ENCODE assay signal across 1 cellular context in the genomic region with DNA sequence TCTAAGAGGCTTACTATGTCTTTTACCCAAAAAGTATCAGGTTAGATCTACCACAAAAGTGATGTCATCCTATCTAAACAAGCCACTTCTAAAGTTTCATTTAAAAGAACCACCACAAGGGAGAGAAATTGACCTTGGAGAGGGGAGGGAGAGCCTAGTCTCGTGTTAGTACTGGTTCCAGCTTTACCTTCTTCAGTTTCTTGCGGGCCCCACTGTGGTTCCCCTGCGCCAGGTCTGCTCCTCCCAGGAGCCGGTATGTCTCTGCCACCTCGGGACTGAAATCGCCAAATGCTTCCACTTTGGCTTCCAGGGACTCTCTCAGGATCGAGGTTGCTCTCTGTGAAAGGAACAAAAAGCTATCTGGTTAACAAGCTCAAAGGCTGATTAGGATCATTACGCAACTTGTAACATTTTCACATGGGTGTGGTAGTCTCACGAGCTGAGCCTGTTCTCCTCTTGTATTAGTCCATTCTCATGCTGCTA.
A peak's percentile ranks its signal among the peaks of the same experiment; 100 is the strongest.
TF ChIP-seq lines count a peak whose summit lies in the region.

No MANE protein-coding gene starts in this region.

TF ChIP-seq in HEK293, 187 proteins besides CTCF, POLR2A, EP300 and RAD21 (continued from another document and continues in another):
- TF ChIP-seq, protein P1, sequence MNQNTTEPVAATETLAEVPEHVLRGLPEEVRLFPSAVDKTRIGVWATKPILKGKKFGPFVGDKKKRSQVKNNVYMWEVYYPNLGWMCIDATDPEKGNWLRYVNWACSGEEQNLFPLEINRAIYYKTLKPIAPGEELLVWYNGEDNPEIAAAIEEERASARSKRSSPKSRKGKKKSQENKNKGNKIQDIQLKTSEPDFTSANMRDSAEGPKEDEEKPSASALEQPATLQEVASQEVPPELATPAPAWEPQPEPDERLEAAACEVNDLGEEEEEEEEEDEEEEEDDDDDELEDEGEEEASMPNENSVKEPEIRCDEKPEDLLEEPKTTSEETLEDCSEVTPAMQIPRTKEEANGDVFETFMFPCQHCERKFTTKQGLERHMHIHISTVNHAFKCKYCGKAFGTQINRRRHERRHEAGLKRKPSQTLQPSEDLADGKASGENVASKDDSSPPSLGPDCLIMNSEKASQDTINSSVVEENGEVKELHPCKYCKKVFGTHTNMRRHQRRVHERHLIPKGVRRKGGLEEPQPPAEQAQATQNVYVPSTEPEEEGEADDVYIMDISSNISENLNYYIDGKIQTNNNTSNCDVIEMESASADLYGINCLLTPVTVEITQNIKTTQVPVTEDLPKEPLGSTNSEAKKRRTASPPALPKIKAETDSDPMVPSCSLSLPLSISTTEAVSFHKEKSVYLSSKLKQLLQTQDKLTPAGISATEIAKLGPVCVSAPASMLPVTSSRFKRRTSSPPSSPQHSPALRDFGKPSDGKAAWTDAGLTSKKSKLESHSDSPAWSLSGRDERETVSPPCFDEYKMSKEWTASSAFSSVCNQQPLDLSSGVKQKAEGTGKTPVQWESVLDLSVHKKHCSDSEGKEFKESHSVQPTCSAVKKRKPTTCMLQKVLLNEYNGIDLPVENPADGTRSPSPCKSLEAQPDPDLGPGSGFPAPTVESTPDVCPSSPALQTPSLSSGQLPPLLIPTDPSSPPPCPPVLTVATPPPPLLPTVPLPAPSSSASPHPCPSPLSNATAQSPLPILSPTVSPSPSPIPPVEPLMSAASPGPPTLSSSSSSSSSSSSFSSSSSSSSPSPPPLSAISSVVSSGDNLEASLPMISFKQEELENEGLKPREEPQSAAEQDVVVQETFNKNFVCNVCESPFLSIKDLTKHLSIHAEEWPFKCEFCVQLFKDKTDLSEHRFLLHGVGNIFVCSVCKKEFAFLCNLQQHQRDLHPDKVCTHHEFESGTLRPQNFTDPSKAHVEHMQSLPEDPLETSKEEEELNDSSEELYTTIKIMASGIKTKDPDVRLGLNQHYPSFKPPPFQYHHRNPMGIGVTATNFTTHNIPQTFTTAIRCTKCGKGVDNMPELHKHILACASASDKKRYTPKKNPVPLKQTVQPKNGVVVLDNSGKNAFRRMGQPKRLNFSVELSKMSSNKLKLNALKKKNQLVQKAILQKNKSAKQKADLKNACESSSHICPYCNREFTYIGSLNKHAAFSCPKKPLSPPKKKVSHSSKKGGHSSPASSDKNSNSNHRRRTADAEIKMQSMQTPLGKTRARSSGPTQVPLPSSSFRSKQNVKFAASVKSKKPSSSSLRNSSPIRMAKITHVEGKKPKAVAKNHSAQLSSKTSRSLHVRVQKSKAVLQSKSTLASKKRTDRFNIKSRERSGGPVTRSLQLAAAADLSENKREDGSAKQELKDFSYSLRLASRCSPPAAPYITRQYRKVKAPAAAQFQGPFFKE (tag by site-specific recombination; IDR thresholded peaks at IDR 0.05; ENCODE audit: borderline replicate concordance): no peak
- TF ChIP-seq ZNF324 (tag by site-specific recombination; IDR thresholded peaks at IDR 0.05) (no peak), ZNF473 (tag by site-specific recombination; IDR thresholded peaks at IDR 0.05) (no peak), ZNF266 (tag by site-specific recombination; IDR thresholded peaks at IDR 0.05; ENCODE audit: low read depth) (no peak), ZNF629 (tag by site-specific recombination; IDR thresholded peaks at IDR 0.05) (peak; percentile 34; the same call in 1 of the 2 replicates), ZSCAN16 (tag by site-specific recombination; IDR thresholded peaks at IDR 0.05) (no peak), ZFP41 (tag by site-specific recombination; IDR thresholded peaks at IDR 0.05; ENCODE audit: borderline replicate concordance) (no peak), KLF7 (tag by site-specific recombination; IDR thresholded peaks at IDR 0.05; ENCODE audit: borderline replicate concordance) (no peak), ZNF747 (tag by site-specific recombination; IDR thresholded peaks at IDR 0.05) (no peak), ZNF146 (tag by site-specific recombination; IDR thresholded peaks at IDR 0.05) (no peak), KLF1 (tag by site-specific recombination; IDR thresholded peaks at IDR 0.05) (peak; percentile 57), ZNF514 (tag by site-specific recombination; IDR thresholded peaks at IDR 0.05) (no peak), ZNF114 (tag by site-specific recombination; IDR thresholded peaks at IDR 0.05) (no peak), GFI1B (tag by site-specific recombination; IDR thresholded peaks at IDR 0.05) (no peak), ZNF24 (tag by site-specific recombination; IDR thresholded peaks at IDR 0.05) (no peak), ZNF155 (tag by site-specific recombination; IDR thresholded peaks at IDR 0.05) (no peak), ZNF830 (tag by site-specific recombination; IDR thresholded peaks at IDR 0.05; ENCODE audit: low read depth) (no peak), HOXA7 (CRISPR knock-in tag; IDR thresholded peaks at IDR 0.05; ENCODE audit: borderline replicate concordance) (no peak)
- TF ChIP-seq, protein P2, sequence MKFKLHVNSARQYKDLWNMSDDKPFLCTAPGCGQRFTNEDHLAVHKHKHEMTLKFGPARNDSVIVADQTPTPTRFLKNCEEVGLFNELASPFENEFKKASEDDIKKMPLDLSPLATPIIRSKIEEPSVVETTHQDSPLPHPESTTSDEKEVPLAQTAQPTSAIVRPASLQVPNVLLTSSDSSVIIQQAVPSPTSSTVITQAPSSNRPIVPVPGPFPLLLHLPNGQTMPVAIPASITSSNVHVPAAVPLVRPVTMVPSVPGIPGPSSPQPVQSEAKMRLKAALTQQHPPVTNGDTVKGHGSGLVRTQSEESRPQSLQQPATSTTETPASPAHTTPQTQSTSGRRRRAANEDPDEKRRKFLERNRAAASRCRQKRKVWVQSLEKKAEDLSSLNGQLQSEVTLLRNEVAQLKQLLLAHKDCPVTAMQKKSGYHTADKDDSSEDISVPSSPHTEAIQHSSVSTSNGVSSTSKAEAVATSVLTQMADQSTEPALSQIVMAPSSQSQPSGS (tag by site-specific recombination; IDR thresholded peaks at IDR 0.05; ENCODE audit: low read depth): peak; percentile 83
- TF ChIP-seq, protein P3, sequence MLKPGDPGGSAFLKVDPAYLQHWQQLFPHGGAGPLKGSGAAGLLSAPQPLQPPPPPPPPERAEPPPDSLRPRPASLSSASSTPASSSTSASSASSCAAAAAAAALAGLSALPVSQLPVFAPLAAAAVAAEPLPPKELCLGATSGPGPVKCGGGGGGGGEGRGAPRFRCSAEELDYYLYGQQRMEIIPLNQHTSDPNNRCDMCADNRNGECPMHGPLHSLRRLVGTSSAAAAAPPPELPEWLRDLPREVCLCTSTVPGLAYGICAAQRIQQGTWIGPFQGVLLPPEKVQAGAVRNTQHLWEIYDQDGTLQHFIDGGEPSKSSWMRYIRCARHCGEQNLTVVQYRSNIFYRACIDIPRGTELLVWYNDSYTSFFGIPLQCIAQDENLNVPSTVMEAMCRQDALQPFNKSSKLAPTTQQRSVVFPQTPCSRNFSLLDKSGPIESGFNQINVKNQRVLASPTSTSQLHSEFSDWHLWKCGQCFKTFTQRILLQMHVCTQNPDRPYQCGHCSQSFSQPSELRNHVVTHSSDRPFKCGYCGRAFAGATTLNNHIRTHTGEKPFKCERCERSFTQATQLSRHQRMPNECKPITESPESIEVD (tag by site-specific recombination; IDR thresholded peaks at IDR 0.05): peak; percentile 54; the same call in 1 of the 2 replicates
- TF ChIP-seq, protein P4, sequence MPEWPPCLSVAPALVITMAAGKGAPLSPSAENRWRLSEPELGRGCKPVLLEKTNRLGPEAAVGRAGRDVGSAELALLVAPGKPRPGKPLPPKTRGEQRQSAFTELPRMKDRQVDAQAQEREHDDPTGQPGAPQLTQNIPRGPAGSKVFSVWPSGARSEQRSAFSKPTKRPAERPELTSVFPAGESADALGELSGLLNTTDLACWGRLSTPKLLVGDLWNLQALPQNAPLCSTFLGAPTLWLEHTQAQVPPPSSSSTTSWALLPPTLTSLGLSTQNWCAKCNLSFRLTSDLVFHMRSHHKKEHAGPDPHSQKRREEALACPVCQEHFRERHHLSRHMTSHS (tag by site-specific recombination; IDR thresholded peaks at IDR 0.05): no peak
- TF ChIP-seq, protein P5, sequence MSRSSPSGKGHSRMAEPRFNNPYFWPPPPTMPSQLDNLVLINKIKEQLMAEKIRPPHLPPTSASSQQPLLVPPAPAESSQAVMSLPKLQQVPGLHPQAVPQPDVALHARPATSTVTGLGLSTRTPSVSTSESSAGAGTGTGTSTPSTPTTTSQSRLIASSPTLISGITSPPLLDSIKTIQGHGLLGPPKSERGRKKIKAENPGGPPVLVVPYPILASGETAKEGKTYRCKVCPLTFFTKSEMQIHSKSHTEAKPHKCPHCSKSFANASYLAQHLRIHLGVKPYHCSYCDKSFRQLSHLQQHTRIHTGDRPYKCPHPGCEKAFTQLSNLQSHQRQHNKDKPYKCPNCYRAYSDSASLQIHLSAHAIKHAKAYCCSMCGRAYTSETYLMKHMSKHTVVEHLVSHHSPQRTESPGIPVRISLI (tag by site-specific recombination; IDR thresholded peaks at IDR 0.05): no peak
- TF ChIP-seq, protein P6, sequence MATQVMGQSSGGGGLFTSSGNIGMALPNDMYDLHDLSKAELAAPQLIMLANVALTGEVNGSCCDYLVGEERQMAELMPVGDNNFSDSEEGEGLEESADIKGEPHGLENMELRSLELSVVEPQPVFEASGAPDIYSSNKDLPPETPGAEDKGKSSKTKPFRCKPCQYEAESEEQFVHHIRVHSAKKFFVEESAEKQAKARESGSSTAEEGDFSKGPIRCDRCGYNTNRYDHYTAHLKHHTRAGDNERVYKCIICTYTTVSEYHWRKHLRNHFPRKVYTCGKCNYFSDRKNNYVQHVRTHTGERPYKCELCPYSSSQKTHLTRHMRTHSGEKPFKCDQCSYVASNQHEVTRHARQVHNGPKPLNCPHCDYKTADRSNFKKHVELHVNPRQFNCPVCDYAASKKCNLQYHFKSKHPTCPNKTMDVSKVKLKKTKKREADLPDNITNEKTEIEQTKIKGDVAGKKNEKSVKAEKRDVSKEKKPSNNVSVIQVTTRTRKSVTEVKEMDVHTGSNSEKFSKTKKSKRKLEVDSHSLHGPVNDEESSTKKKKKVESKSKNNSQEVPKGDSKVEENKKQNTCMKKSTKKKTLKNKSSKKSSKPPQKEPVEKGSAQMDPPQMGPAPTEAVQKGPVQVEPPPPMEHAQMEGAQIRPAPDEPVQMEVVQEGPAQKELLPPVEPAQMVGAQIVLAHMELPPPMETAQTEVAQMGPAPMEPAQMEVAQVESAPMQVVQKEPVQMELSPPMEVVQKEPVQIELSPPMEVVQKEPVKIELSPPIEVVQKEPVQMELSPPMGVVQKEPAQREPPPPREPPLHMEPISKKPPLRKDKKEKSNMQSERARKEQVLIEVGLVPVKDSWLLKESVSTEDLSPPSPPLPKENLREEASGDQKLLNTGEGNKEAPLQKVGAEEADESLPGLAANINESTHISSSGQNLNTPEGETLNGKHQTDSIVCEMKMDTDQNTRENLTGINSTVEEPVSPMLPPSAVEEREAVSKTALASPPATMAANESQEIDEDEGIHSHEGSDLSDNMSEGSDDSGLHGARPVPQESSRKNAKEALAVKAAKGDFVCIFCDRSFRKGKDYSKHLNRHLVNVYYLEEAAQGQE (tag by site-specific recombination; IDR thresholded peaks at IDR 0.05): no peak
- TF ChIP-seq, protein P7, sequence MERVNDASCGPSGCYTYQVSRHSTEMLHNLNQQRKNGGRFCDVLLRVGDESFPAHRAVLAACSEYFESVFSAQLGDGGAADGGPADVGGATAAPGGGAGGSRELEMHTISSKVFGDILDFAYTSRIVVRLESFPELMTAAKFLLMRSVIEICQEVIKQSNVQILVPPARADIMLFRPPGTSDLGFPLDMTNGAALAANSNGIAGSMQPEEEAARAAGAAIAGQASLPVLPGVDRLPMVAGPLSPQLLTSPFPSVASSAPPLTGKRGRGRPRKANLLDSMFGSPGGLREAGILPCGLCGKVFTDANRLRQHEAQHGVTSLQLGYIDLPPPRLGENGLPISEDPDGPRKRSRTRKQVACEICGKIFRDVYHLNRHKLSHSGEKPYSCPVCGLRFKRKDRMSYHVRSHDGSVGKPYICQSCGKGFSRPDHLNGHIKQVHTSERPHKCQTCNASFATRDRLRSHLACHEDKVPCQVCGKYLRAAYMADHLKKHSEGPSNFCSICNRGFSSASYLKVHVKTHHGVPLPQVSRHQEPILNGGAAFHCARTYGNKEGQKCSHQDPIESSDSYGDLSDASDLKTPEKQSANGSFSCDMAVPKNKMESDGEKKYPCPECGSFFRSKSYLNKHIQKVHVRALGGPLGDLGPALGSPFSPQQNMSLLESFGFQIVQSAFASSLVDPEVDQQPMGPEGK (tag by site-specific recombination; IDR thresholded peaks at IDR 0.05): no peak
- TF ChIP-seq, protein P8, sequence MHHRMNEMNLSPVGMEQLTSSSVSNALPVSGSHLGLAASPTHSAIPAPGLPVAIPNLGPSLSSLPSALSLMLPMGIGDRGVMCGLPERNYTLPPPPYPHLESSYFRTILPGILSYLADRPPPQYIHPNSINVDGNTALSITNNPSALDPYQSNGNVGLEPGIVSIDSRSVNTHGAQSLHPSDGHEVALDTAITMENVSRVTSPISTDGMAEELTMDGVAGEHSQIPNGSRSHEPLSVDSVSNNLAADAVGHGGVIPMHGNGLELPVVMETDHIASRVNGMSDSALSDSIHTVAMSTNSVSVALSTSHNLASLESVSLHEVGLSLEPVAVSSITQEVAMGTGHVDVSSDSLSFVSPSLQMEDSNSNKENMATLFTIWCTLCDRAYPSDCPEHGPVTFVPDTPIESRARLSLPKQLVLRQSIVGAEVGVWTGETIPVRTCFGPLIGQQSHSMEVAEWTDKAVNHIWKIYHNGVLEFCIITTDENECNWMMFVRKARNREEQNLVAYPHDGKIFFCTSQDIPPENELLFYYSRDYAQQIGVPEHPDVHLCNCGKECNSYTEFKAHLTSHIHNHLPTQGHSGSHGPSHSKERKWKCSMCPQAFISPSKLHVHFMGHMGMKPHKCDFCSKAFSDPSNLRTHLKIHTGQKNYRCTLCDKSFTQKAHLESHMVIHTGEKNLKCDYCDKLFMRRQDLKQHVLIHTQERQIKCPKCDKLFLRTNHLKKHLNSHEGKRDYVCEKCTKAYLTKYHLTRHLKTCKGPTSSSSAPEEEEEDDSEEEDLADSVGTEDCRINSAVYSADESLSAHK (tag by site-specific recombination; IDR thresholded peaks at IDR 0.05): no peak
- TF ChIP-seq, protein P9, sequence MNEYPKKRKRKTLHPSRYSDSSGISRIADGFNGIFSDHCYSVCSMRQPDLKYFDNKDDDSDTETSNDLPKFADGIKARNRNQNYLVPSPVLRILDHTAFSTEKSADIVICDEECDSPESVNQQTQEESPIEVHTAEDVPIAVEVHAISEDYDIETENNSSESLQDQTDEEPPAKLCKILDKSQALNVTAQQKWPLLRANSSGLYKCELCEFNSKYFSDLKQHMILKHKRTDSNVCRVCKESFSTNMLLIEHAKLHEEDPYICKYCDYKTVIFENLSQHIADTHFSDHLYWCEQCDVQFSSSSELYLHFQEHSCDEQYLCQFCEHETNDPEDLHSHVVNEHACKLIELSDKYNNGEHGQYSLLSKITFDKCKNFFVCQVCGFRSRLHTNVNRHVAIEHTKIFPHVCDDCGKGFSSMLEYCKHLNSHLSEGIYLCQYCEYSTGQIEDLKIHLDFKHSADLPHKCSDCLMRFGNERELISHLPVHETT (tag by site-specific recombination; IDR thresholded peaks at IDR 0.05): 0 out of 2 replicates have a peak, but pooled peaks have one; percentile 22
